In the genomic region with DNA sequence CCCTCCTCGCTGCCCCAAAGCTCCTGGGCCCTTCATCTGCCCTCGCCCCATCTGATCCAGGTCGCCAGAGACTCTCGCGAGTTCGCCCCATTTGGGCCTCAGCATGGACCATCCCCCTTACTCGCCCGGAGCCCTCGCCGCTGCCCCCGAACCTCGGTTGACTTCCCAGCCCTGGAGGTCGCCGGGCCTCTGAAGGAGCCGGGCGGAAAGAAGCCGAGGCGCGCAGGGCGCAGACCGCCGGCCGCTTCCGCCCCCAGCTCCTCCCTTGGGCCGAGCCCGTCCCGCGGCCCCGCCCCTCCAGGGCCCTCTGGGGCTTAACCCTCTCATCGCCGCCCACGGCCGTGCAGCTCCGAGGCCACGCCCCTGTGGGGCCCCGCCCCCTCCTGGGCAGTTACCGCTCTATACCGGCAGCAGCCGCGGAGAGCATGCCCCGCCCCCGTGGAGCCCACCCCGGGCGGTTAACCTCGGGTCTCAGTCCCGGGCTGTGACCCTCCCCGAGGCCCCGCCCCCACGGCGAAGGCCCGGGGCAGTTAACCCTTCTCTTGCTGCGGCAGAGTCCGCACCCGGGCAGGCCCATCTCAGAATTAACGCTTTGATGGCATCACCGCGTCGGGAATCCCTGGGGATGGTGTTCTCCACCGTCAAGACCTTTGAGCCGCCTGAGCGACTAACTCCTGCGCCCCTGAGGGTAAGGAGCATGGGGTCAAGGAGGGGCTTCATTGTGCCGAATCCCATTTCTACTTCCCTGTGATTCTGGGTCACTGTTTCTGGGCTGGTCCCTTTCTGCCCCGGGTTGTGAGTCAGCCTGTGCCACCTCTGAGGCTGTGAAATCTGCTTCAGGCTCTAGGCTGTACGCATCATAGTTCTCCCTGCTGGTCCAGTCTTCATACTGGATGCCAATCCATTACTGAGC, we compare ENCODE assay signal across 8 cellular contexts. TPM values are rescaled to one million over a fixed set of nuclear protein-coding genes. Genes with fewer than 3 reads are reported as not detected.
A peak's percentile ranks its signal among the peaks of the same experiment; 100 is the strongest.
DNase-seq lines count a peak whose midpoint lies in the region; ATAC-seq and TF ChIP-seq lines count a peak whose summit lies in the region.

A gene with protein sequence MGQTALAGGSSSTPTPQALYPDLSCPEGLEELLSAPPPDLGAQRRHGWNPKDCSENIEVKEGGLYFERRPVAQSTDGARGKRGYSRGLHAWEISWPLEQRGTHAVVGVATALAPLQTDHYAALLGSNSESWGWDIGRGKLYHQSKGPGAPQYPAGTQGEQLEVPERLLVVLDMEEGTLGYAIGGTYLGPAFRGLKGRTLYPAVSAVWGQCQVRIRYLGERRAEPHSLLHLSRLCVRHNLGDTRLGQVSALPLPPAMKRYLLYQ (minus strand): TSS at position 210 of the 913 bp plus-strand sequence. CDS start 402 bp downstream, outside the sequence.

- 1 to 2% (median 1%) methylated on average over 24 to 65 of the region's 65 CpGs for WGBS in spleen, 5 donors

- no peaks in the 10 kb centered on the region for H3K9me3 Mint-ChIP-seq in activated B cell treated with CpG ODN at 0.5 μM for 24 hours

- no peak for DNase-seq in AG09309 (ENCODE audit: low read depth)
- peak; percentile 92 for DNase-seq in NCI-H345 treated with DMSO at 0.1 percent for 48 hours (lab: John Stamatoyannopoulos, UW; ENCODE audit: unreplicated experiment)
- DNase-seq in activated B cell treated with CpG ODN at 0.5 μM for 24 hours, result peak; percentile 100
- DNase-seq in cardiac fibroblast (ENCODE audit: low read depth in 2 of 2), result peak; percentile 94 to 98
- peak; percentile 88 for DNase-seq in inferior parietal cortex (ENCODE audit: extremely low spot score)
- peak; percentile 100 for DNase-seq in spleen

- CTCF ChIA-PET in activated B cell treated with CpG ODN at 0.5 μM for 24 hours (lab: Charles Lee), result interaction anchor here (0.6 to 3.3 kb wide), 25 partner anchors 9 to 315 kb away, joined by 3 to 52 read pairs (median 5); partner anchors contain the start of genes C12orf57, C1RL, CDCA3 and LRRC23

- peak within 1 kb of the TSS; percentile 88 for H3K4me3 Mint-ChIP-seq in activated B cell treated with CpG ODN at 0.5 μM for 24 hours

- no peaks in the 10 kb centered on the region for H3K27me3 Mint-ChIP-seq in activated B cell treated with CpG ODN at 0.5 μM for 24 hours

- intact Hi-C loops in activated B cell treated with CpG ODN at 0.5 μM for 24 hours (cut with micrococcal nuclease), result loop anchor here (1.0 kb wide), 13 partner anchors 18 to 316 kb away; partner anchors contain the start of genes C1RL, CHD4, EMG1 and ENO2
- intact Hi-C loops in spleen (cut with DNase I; ENCODE audit: low total_unique reads), result no loop called here

- peaks cover 37% of the 10 kb centered on the region for H3K4me1 Mint-ChIP-seq in activated B cell treated with CpG ODN at 0.5 μM for 24 hours

- H3K4me3 ChIP-seq in AG09309 (ENCODE audit: control insufficient read depth, low read depth, low read length), result peak within 1 kb of the TSS; percentile 65
- peak within 1 kb of the TSS; percentile 78 to 86 for H3K4me3 ChIP-seq in cardiac fibroblast (replicated peaks in 1 of 2; ENCODE audit: low read depth in 2 of 2, low read length in 2 of 2)
- peak within 1 kb of the TSS; percentile 71 to 97 (median 92) for H3K4me3 ChIP-seq in spleen

- peaks cover 37% of the 10 kb centered on the region for H3K36me3 Mint-ChIP-seq in activated B cell treated with CpG ODN at 0.5 μM for 24 hours (ENCODE audit: low read depth)

- peak within 1 kb of the TSS; percentile 85 for H3K27ac Mint-ChIP-seq in activated B cell treated with CpG ODN at 0.5 μM for 24 hours

- no peaks in the 10 kb centered on the region for H3K27me3 ChIP-seq in spleen (replicated peaks in 1 of 7)

- no peaks in the 10 kb centered on the region for H3K9me3 ChIP-seq in spleen

- no peak for TF ChIP-seq CTCF in AG09309 (IDR thresholded peaks at IDR 0.05; ENCODE audit: control insufficient read depth, insufficient read depth, low read depth, low read length, missing control alignments)
- TF ChIP-seq CTCF in activated B cell treated with CpG ODN at 0.5 μM for 24 hours (IDR thresholded peaks at IDR 0.05), result no peak
- TF ChIP-seq CTCF in cardiac fibroblast (IDR thresholded peaks at IDR 0.05; ENCODE audit: low read depth, low read length), result no peak
- TF ChIP-seq CTCF in spleen (IDR thresholded peaks at IDR 0.05 in 8 of 11, conservative IDR thresholded peaks at IDR 0.05 in 3 of 11), result peak in 7 of 11 experiments; percentile 15 to 50 (median 25)

- peak in 2 of 3 donors; percentile 47 to 66 for TF ChIP-seq POLR2A in spleen (IDR thresholded peaks at IDR 0.05)

- peaks cover 28 to 68% (median 54%) of the 10 kb centered on the region in 6 donors for H3K4me1 ChIP-seq in spleen

- peaks cover 0 to 43% (median 20%) of the 10 kb centered on the region in 6 donors for H3K36me3 ChIP-seq in spleen

- peak within 1 kb of the TSS; percentile 77 to 99 (median 90) for H3K27ac ChIP-seq in spleen

- POLR2A ChIA-PET in activated B cell treated with CpG ODN at 0.5 μM for 24 hours (lab: Charles Lee), result interaction anchor here (0.5 to 11.1 kb wide), 37 partner anchors 8 to 381 kb away, joined by 3 to 190 read pairs (median 5); partner anchors contain the start of genes C12orf57, C1RL, CDCA3 and COPS7A

- ATAC-seq in GM19025 (IDR thresholded peaks at IDR 0.05; ENCODE audit: low read depth, unreplicated experiment), result peak; percentile 70
- ATAC-seq in HG03280 (IDR thresholded peaks at IDR 0.05; ENCODE audit: unreplicated experiment), result peak; percentile 75
- ATAC-seq in activated B cell treated with CpG ODN at 0.5 μM for 24 hours (ENCODE audit: low read depth), result peak; percentile 88

RNA-seq across cellular contexts. Expression of the gene that starts here (rescaled TPM):
- 14.4 and 16.2 TPM in 2 replicates for total RNA-seq in activated B cell treated with CpG ODN at 0.5 μM for 24 hours
- total RNA-seq in spleen, result 10 to 100 TPM in 4 of 7 donors, 1 to 10 TPM in 3; 7.0 to 12.9 (median 10.3) TPM
- polyA plus RNA-seq in spleen, result 10 to 100 TPM; 11.3 to 17.0 (median 11.5) TPM

Comparison
In these comparisons a context has a peak if more than half of its experiments do, and no peak if none do; other contexts are left out.
1. CTCF ChIP-seq: peak in spleen (7 of 11); none in AG09309 (single experiment), activated B cell treated with CpG ODN at 0.5 μM for 24 hours (single experiment) and cardiac fibroblast (single experiment).
2. Peak in every context shown above with its lines, with median percentiles within 50 percentile points of each other: H3K4me3 ChIP-seq and ATAC-seq.